ENCODE assay signal across 8 cellular contexts in the genomic region with DNA sequence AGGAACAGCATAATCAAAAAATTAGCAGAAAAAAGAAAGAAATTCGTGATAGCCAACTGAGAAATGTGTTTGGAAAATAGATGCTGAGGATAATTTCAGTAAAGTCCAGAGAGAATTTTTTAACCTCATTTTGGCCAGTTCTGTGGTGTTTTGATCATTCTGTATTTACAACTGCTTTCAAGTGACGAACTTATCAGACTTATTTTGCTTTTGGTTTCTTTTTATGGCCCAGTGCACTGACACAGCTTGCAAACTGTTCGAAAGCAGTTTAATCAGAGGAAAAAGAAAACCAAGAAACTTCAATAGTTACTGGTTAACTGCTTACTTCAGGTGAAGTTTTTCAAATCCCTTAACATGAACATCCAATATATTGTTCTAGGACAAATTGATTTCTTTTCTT. TPM values are rescaled to one million over a fixed set of nuclear protein-coding genes. Genes with fewer than 3 reads are reported as not detected.
DNase-seq lines count a peak whose midpoint lies in the region; ATAC-seq, FAIRE-seq and TF ChIP-seq lines count a peak whose summit lies in the region.

No MANE protein-coding gene starts in this region.

- H3K9me3 ChIP-seq in colonic mucosa (no peaks in the 10 kb centered on the region), pancreas (no peaks in the 10 kb centered on the region)

- H3K27ac ChIP-seq in colonic mucosa: peak overlapping the region; percentile 87
- peak overlapping the region in 2 of 4 donors; percentile 79 to 88 for H3K27ac ChIP-seq in pancreas

- FAIRE-seq in pancreas (lab: Jason Lieb, UNC): no peak

- H3K4me1 ChIP-seq in colonic mucosa: no peaks in the 10 kb centered on the region
- no peaks in the 10 kb centered on the region for H3K4me1 ChIP-seq in pancreas

- DNase-seq in GM13976 (ENCODE audit: low spot score): peak; percentile 55
- no peak for DNase-seq in colonic mucosa
- no peak for DNase-seq in pancreas
- DNase-seq in glomerular visceral epithelial cell (ENCODE audit: extremely low spot score): no peak
- DNase-seq in NCI-H1105 (lab: John Stamatoyannopoulos, UW): no peak
- DNase-seq in NCI-H2227 treated with DMSO at 0.1 percent for 48 hours (lab: John Stamatoyannopoulos, UW): no peak
- DNase-seq in iPS-NIHi11 (ENCODE audit: low spot score): no peak

- WGBS in pancreas, 2 donors: 5 to 13% methylated on average over 3 of the region's 3 CpGs

- H3K36me3 ChIP-seq in colonic mucosa: peaks cover 8% of the 10 kb centered on the region
- H3K36me3 ChIP-seq in pancreas: peaks cover 0 to 9% (median 0%) of the 10 kb centered on the region in 3 donors

- peak overlapping the region; percentile 94 for H3K4me3 ChIP-seq in colonic mucosa
- H3K4me3 ChIP-seq in pancreas: peak overlapping the region in 3 of 4 donors; percentile 98 to 99 (median 99)

- no peaks in the 10 kb centered on the region for H3K27me3 ChIP-seq in colonic mucosa
- H3K27me3 ChIP-seq in pancreas: no peaks in the 10 kb centered on the region

- H3K9ac ChIP-seq in colonic mucosa (ENCODE audit: low read depth in 2 of 2, low read length in 2 of 2): peak overlapping the region; percentile 83 to 89

- TF ChIP-seq CTCF in GM13976 (IDR thresholded peaks at IDR 0.05; ENCODE audit: borderline replicate concordance, control extremely low read depth, extremely low read depth, insufficient read depth, missing control alignments) (no peak), colonic mucosa (IDR thresholded peaks at IDR 0.05) (no peak), pancreas (IDR thresholded peaks at IDR 0.05) (no peak)

- intact Hi-C loops in colonic mucosa (cut with DNase I): no loop called here
- intact Hi-C loops in pancreas (cut with DNase I): no loop called here

- peak; percentile 22 for ATAC-seq in HG03565 (IDR thresholded peaks at IDR 0.05; ENCODE audit: unreplicated experiment)
- ATAC-seq in pancreas: no peak

- in situ Hi-C loops in GM13976 (cut with MboI; ENCODE audit: low sequenced_read_pairs, unreplicated experiment): no loop called here

RNA-seq across cellular contexts. Expression of a gene that starts 1.9 kb away (rescaled TPM):
- total RNA-seq in colonic mucosa: 100 to 1,000 TPM; 285 to 414 TPM
- total RNA-seq in pancreas: 10 to 100 TPM; 37.9 to 69.4 (median 55.3) TPM
- 10 to 100 TPM; 41.9 to 55.8 TPM for polyA plus RNA-seq in pancreas

RNA-seq across cellular contexts. Expression of a gene that starts 2.1 kb away (rescaled TPM):
- total RNA-seq in colonic mucosa: 1 to 10 TPM; 3.5 to 5.3 TPM
- 1 to 10 TPM; 1.5 to 3.9 (median 2.2) TPM for total RNA-seq in pancreas
- polyA plus RNA-seq in pancreas: 1 to 10 TPM; 1.2 to 1.6 TPM

RNA-seq across cellular contexts. Expression of a gene that starts 28.7 kb away (rescaled TPM):
- not detected for total RNA-seq in colonic mucosa
- not detected for total RNA-seq in pancreas
- not detected for polyA plus RNA-seq in pancreas

RNA-seq across cellular contexts. Expression of a gene that starts 51.4 kb away (rescaled TPM):
- total RNA-seq in colonic mucosa (100 to 1,000 TPM; 111 to 142 TPM), pancreas (10 to 100 TPM; 24.2 to 47.7 (median 30.6) TPM)
- 10 to 100 TPM; 54.7 to 66.4 TPM for polyA plus RNA-seq in pancreas

Comparison
In these comparisons a context has a peak if more than half of its experiments do, and no peak if none do; other contexts are left out.
1. RNA of a gene that starts 1.9 kb away (total RNA-seq): 285 to 414 TPM in colonic mucosa; 37.9 to 69.4 TPM in pancreas; every median in the first group is over 4 times any median in the second.